In the genomic region with DNA sequence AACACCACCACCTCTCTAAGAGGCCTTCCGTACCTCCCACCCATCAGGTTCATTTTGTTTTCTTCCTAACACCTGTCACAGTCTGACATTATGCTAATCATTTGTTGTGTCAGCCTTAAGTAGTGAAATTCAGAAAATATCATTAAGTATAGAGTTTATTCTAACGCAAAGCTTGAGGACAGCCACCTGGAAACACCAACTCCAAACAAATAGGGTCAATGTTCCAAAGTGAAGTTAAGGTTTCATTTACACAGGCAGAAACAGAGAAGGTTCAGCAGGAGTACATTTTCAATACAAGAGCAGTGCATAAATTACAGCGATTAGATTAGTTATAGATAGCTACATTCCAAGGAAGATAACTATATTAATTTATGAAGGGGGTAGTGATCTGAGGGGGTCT, we compare ENCODE assay signal across 8 cellular contexts. TPM values are rescaled to one million over a fixed set of nuclear protein-coding genes. Genes with fewer than 3 reads are reported as not detected.
DNase-seq lines count a peak whose midpoint lies in the region; ATAC-seq and TF ChIP-seq lines count a peak whose summit lies in the region.

No MANE protein-coding gene starts in this region.

- no peaks in the 10 kb centered on the region for H3K27me3 ChIP-seq in suprapubic skin

- H3K36me3 Mint-ChIP-seq in activated CD4-positive, alpha-beta T cell treated with anti-CD3 and anti-CD28 coated beads for 36 hours (ENCODE audit: low read depth), result peaks cover 29% of the 10 kb centered on the region
- H3K36me3 Mint-ChIP-seq in activated naive CD8-positive, alpha-beta T cell treated with anti-CD3 and anti-CD28 coated beads for 36 hours, result peaks cover 33% of the 10 kb centered on the region

- peaks cover 48% of the 10 kb centered on the region for H3K4me1 Mint-ChIP-seq in activated CD4-positive, alpha-beta T cell treated with anti-CD3 and anti-CD28 coated beads for 36 hours
- peaks cover 49% of the 10 kb centered on the region for H3K4me1 Mint-ChIP-seq in activated naive CD8-positive, alpha-beta T cell treated with anti-CD3 and anti-CD28 coated beads for 36 hours

- H3K27ac Mint-ChIP-seq in activated CD4-positive, alpha-beta T cell treated with anti-CD3 and anti-CD28 coated beads for 36 hours, result peak overlapping the region; percentile 96
- H3K27ac Mint-ChIP-seq in activated naive CD8-positive, alpha-beta T cell treated with anti-CD3 and anti-CD28 coated beads for 36 hours, result peak overlapping the region; percentile 59

- intact Hi-C loops in activated CD4-positive, alpha-beta T cell treated with anti-CD3 and anti-CD28 coated beads for 36 hours (cut with DNase I, micrococcal nuclease), result loop anchor here in 1 of 2 experiments (5.0 to 10.0 kb wide), 7 partner anchors 50 to 1655 kb away; a partner anchor contains a TSS

- peak overlapping the region; percentile 89 for H3K4me3 Mint-ChIP-seq in activated CD4-positive, alpha-beta T cell treated with anti-CD3 and anti-CD28 coated beads for 36 hours
- peak overlapping the region; percentile 96 for H3K4me3 Mint-ChIP-seq in activated naive CD8-positive, alpha-beta T cell treated with anti-CD3 and anti-CD28 coated beads for 36 hours

- H3K36me3 ChIP-seq in suprapubic skin, result no peaks in the 10 kb centered on the region

- POLR2A ChIA-PET in activated CD4-positive, alpha-beta T cell treated with anti-CD3 and anti-CD28 coated beads for 36 hours (lab: Charles Lee), result interaction anchor here (0.6 kb wide), 1 partner anchor 752 kb away, joined by 3 read pairs; no protein-coding TSS in a partner anchor

- ATAC-seq in activated CD4-positive, alpha-beta T cell treated with anti-CD3 and anti-CD28 coated beads for 36 hours, result no peak
- ATAC-seq in HG03378 (IDR thresholded peaks at IDR 0.05; ENCODE audit: unreplicated experiment) (no peak), HG03469 (IDR thresholded peaks at IDR 0.05; ENCODE audit: unreplicated experiment) (no peak)

- H3K4me1 ChIP-seq in suprapubic skin, result peaks cover 60% of the 10 kb centered on the region

- H3K9me3 Mint-ChIP-seq in activated CD4-positive, alpha-beta T cell treated with anti-CD3 and anti-CD28 coated beads for 36 hours (ENCODE audit: low read depth), result no peaks in the 10 kb centered on the region
- H3K9me3 Mint-ChIP-seq in activated naive CD8-positive, alpha-beta T cell treated with anti-CD3 and anti-CD28 coated beads for 36 hours, result peaks cover 3% of the 10 kb centered on the region

- no peak for TF ChIP-seq EP300 in suprapubic skin (IDR thresholded peaks at IDR 0.05)

- TF ChIP-seq CTCF in suprapubic skin (IDR thresholded peaks at IDR 0.05), result no peak

- no peak for DNase-seq in activated CD4-positive, alpha-beta T cell treated with anti-CD3 and anti-CD28 coated beads for 36 hours
- no peak for DNase-seq in activated CD4-positive, alpha-beta T cell treated with anti-CD3 and anti-CD28 coated beads, Interleukin-2, amount 50 U/mL, for 4 hours
- DNase-seq in activated naive CD8-positive, alpha-beta T cell treated with anti-CD3 and anti-CD28 coated beads for 36 hours, result no peak
- peak; percentile 29 for DNase-seq in left kidney (ENCODE audit: low read depth, low spot score)
- no peak for DNase-seq in suprapubic skin (ENCODE audit: low spot score in 2 of 2)
- no peak for DNase-seq in NCI-H748 (lab: John Stamatoyannopoulos, UW; ENCODE audit: unreplicated experiment)

- CTCF ChIA-PET in activated CD4-positive, alpha-beta T cell treated with anti-CD3 and anti-CD28 coated beads for 36 hours (lab: Charles Lee), result interaction anchor here (1.0 kb wide), 1 partner anchor 345 kb away, joined by 5 read pairs; no protein-coding TSS in a partner anchor

- H3K27me3 Mint-ChIP-seq in activated CD4-positive, alpha-beta T cell treated with anti-CD3 and anti-CD28 coated beads for 36 hours, result no peaks in the 10 kb centered on the region
- H3K27me3 Mint-ChIP-seq in activated naive CD8-positive, alpha-beta T cell treated with anti-CD3 and anti-CD28 coated beads for 36 hours, result no peaks in the 10 kb centered on the region

- no peaks in the 10 kb centered on the region for H3K9me3 ChIP-seq in suprapubic skin

- no peak for TF ChIP-seq POLR2A in suprapubic skin (IDR thresholded peaks at IDR 0.05)

- H3K27ac ChIP-seq in suprapubic skin, result peak overlapping the region; percentile 95

- peak overlapping the region; percentile 81 for H3K4me3 ChIP-seq in suprapubic skin

- WGBS in suprapubic skin, result 57% methylated on average over 3 of the region's 3 CpGs

RNA-seq across cellular contexts. Expression of a gene that starts 1.3 kb away (rescaled TPM):
- 10 to 100 TPM; 39.0 to 43.0 TPM for total RNA-seq in activated CD4-positive, alpha-beta T cell treated with anti-CD3 and anti-CD28 coated beads for 36 hours
- 10 to 100 TPM; 34.7 to 38.1 TPM for total RNA-seq in activated naive CD8-positive, alpha-beta T cell treated with anti-CD3 and anti-CD28 coated beads for 36 hours
- 10 to 100 TPM; 23.8 to 40.6 (median 27.3) TPM for total RNA-seq in suprapubic skin
